8 cellular contexts compared by ENCODE assay signal in genomic region chr7:87154569-87154968, GRCh38. TPM values are rescaled to one million over a fixed set of nuclear protein-coding genes. Genes with fewer than 3 reads are reported as not detected.
DNase-seq lines count a peak whose midpoint lies in the region; ATAC-seq and TF ChIP-seq lines count a peak whose summit lies in the region.

No MANE protein-coding gene starts in this region.

- H3K4me1 ChIP-seq in tibial artery: peaks cover 0 to 69% (median 34%) of the 10 kb centered on the region in 4 donors

- H3K27me3 Mint-ChIP-seq in activated T-cell treated with anti-CD3 and anti-CD28 coated beads, Interleukin-2, amount 50 U/mL, for 4 hours (ENCODE audit: low read depth): no peaks in the 10 kb centered on the region
- H3K27me3 Mint-ChIP-seq in activated CD8-positive, alpha-beta T cell treated with anti-CD3 and anti-CD28 coated beads for 36 hours: no peaks in the 10 kb centered on the region

- POLR2A ChIA-PET in activated CD8-positive, alpha-beta T cell treated with anti-CD3 and anti-CD28 coated beads for 36 hours (lab: Charles Lee): interaction anchor here (1.2 to 4.8 kb wide), 4 partner anchors 9 to 65 kb away, joined by 3 to 90 read pairs (median 4); partner anchors contain the start of gene TMEM243

- peaks cover 10% of the 10 kb centered on the region for H3K36me3 Mint-ChIP-seq in activated T-cell treated with anti-CD3 and anti-CD28 coated beads, Interleukin-2, amount 50 U/mL, for 4 hours (ENCODE audit: insufficient read depth)
- H3K36me3 Mint-ChIP-seq in activated CD8-positive, alpha-beta T cell treated with anti-CD3 and anti-CD28 coated beads for 36 hours (ENCODE audit: low read depth): peaks cover 33% of the 10 kb centered on the region

- H3K27ac ChIP-seq in tibial artery: peak overlapping the region; percentile 1 to 99

- CTCF ChIA-PET in activated CD8-positive, alpha-beta T cell treated with anti-CD3 and anti-CD28 coated beads for 36 hours (lab: Charles Lee): interaction anchor here (1.0 to 3.7 kb wide), 8 partner anchors 11 to 228 kb away, joined by 3 to 21 read pairs (median 5); partner anchors contain the start of gene ELAPOR2

- DNase-seq in activated T-cell treated with anti-CD3 and anti-CD28 coated beads, Interleukin-2, amount 50 U/mL, for 4 hours: no peak
- DNase-seq in activated T-cell treated with anti-CD3 and anti-CD28 coated beads, Interleukin-2, amount 50 U/mL, for 48 hours: no peak
- no peak for DNase-seq in activated CD8-positive, alpha-beta T cell treated with anti-CD3 and anti-CD28 coated beads for 36 hours
- DNase-seq in tibial artery: no peak
- no peak for DNase-seq in OCI-M1 (lab: John Stamatoyannopoulos, UW)
- DNase-seq in stimulated activated CD4-positive, alpha-beta T cell treated with anti-CD3 and anti-CD28 coated beads, Interleukin-4, amount 100 ng/mL, for 4 hours: no peak
- no peak for DNase-seq in GF-D8 (lab: John Stamatoyannopoulos, UW)

- H3K27ac Mint-ChIP-seq in activated CD8-positive, alpha-beta T cell treated with anti-CD3 and anti-CD28 coated beads for 36 hours: peak overlapping the region; percentile 12

- H3K4me1 Mint-ChIP-seq in activated T-cell treated with anti-CD3 and anti-CD28 coated beads, Interleukin-2, amount 50 U/mL, for 4 hours (ENCODE audit: low read depth): peaks cover 54% of the 10 kb centered on the region
- peaks cover 45% of the 10 kb centered on the region for H3K4me1 Mint-ChIP-seq in activated CD8-positive, alpha-beta T cell treated with anti-CD3 and anti-CD28 coated beads for 36 hours (ENCODE audit: low read depth)

- H3K27me3 ChIP-seq in tibial artery: no peaks in the 10 kb centered on the region

- intact Hi-C loops in activated CD8-positive, alpha-beta T cell treated with anti-CD3 and anti-CD28 coated beads for 36 hours (cut with micrococcal nuclease): loop anchor here (5.0 kb wide), 1 partner anchor 97 kb away; the partner anchor contains the start of gene ELAPOR2
- intact Hi-C loops in tibial artery (cut with DNase I; ENCODE audit: low total_unique reads): loop anchor here (5.0 kb wide), 1 partner anchor 97 kb away; the partner anchor contains the start of gene ELAPOR2

- H3K4me3 Mint-ChIP-seq in activated T-cell treated with anti-CD3 and anti-CD28 coated beads, Interleukin-2, amount 50 U/mL, for 4 hours: peak overlapping the region; percentile 96
- H3K4me3 Mint-ChIP-seq in activated CD8-positive, alpha-beta T cell treated with anti-CD3 and anti-CD28 coated beads for 36 hours: peak overlapping the region; percentile 99

- no peak for ATAC-seq in activated T-cell treated with anti-CD3 and anti-CD28 coated beads, Interleukin-2, amount 50 U/mL, for 4 hours
- no peak for ATAC-seq in activated CD8-positive, alpha-beta T cell treated with anti-CD3 and anti-CD28 coated beads for 36 hours

- TF ChIP-seq CTCF in activated CD8-positive, alpha-beta T cell treated with anti-CD3 and anti-CD28 coated beads for 36 hours (IDR thresholded peaks at IDR 0.05): no peak
- no peak for TF ChIP-seq CTCF in tibial artery (IDR thresholded peaks at IDR 0.05)

- no peaks in the 10 kb centered on the region for H3K9me3 ChIP-seq in iPS-18c (ENCODE audit: control insufficient read depth, insufficient read depth, low read length)
- no peaks in the 10 kb centered on the region for H3K9me3 ChIP-seq in tibial artery

- H3K9me3 Mint-ChIP-seq in activated T-cell treated with anti-CD3 and anti-CD28 coated beads, Interleukin-2, amount 50 U/mL, for 4 hours: no peaks in the 10 kb centered on the region
- no peaks in the 10 kb centered on the region for H3K9me3 Mint-ChIP-seq in activated CD8-positive, alpha-beta T cell treated with anti-CD3 and anti-CD28 coated beads for 36 hours

- peak overlapping the region; percentile 98; the same call in 1 of the 2 replicates for H3K4me3 ChIP-seq in iPS-18c (ENCODE audit: insufficient read depth, low read depth, low read length)
- peak overlapping the region; percentile 85 for H3K4me3 ChIP-seq in tibial artery

- no peaks in the 10 kb centered on the region for H3K36me3 ChIP-seq in tibial artery

RNA-seq across cellular contexts. Expression of gene DMTF1, which starts 2.3 kb away (rescaled TPM):
- total RNA-seq in activated T-cell treated with anti-CD3 and anti-CD28 coated beads, Interleukin-2, amount 50 U/mL, for 4 hours: 10 to 100 TPM; 39.7 to 45.5 (median 43.7) TPM
- 10 to 100 TPM; 63.0 to 65.1 TPM for total RNA-seq in activated CD8-positive, alpha-beta T cell treated with anti-CD3 and anti-CD28 coated beads for 36 hours
